Comparison of ENCODE assay signal across 8 cellular contexts in genomic region chr9:98254236-98255063, GRCh38. TPM values are rescaled to one million over a fixed set of nuclear protein-coding genes. Genes with fewer than 3 reads are reported as not detected.
DNase-seq lines count a peak whose midpoint lies in the region; ATAC-seq, FAIRE-seq and TF ChIP-seq lines count a peak whose summit lies in the region.

No MANE protein-coding gene starts in this region.

- H2AFZ ChIP-seq in SK-N-SH (ENCODE audit: low read depth), result peak overlapping the region; percentile 99

- H3K27ac ChIP-seq in SK-N-SH (ENCODE audit: low read depth in 2 of 2, low read length in 1 of 2) (no peak overlapping the region), kidney (ENCODE audit: low read depth in 2 of 2, low read length in 2 of 2) (peak overlapping the region in 1 of 2 donors; percentile 74), subcutaneous abdominal adipose tissue (ENCODE audit: low read depth, low read length) (peak overlapping the region; percentile 95)

- TF ChIP-seq EP300 in SK-N-SH (IDR thresholded peaks at IDR 0.05; ENCODE audit: borderline replicate concordance in 1 of 2, low read depth in 1 of 2, low read length in 1 of 2), result no peak

- POLR2A ChIA-PET in SK-N-SH (lab: Yijun Ruan, JAX), result interaction anchor here (1.8 to 2.7 kb wide), 3 partner anchors 197 to 622 kb away, joined by 7 to 17 read pairs (median 8); partner anchors contain the start of genes NANS, NCBP1, TRMO and TSTD2

- peak overlapping the region; percentile 86; the same call in 1 of the 2 replicates for H3K9ac ChIP-seq in SK-N-SH
- peak overlapping the region; percentile 93 for H3K9ac ChIP-seq in adipocyte (ENCODE audit: low read length)
- peak overlapping the region; percentile 82 to 88 for H3K9ac ChIP-seq in kidney (ENCODE audit: low read length in 2 of 2)
- peak overlapping the region; percentile 35 to 90 (median 86) for H3K9ac ChIP-seq in subcutaneous abdominal adipose tissue (ENCODE audit: low read length in 5 of 5)

- intact Hi-C loops in kidney (cut with DNase I), result no loop called here

- no peak for TF ChIP-seq RAD21 in SK-N-SH (IDR thresholded peaks at IDR 0.05; ENCODE audit: low read length)

- H3K9me3 ChIP-seq in SK-N-SH, result no peaks in the 10 kb centered on the region
- H3K9me3 ChIP-seq in adipocyte (ENCODE audit: control insufficient read depth, low read length), result no peaks in the 10 kb centered on the region
- H3K9me3 ChIP-seq in kidney (ENCODE audit: control insufficient read depth in 1 of 2, low read length in 2 of 2), result no peaks in the 10 kb centered on the region
- H3K9me3 ChIP-seq in subcutaneous abdominal adipose tissue (ENCODE audit: control insufficient read depth in 5 of 5, low read length in 5 of 5), result no peaks in the 10 kb centered on the region

- no peak for FAIRE-seq in kidney (lab: Jason Lieb, UNC)

- peaks cover 15% of the 10 kb centered on the region for H3K79me2 ChIP-seq in SK-N-SH (ENCODE audit: insufficient read depth)

- H3K4me1 ChIP-seq in SK-N-SH (ENCODE audit: control insufficient read depth in 1 of 2, insufficient read depth in 2 of 2, low read depth in 1 of 2, low read length in 1 of 2) (peaks cover 7 to 11% of the 10 kb centered on the region in 2 experiments), adipocyte (ENCODE audit: control insufficient read depth, insufficient read depth, low read length) (peaks cover 37% of the 10 kb centered on the region), kidney (ENCODE audit: control insufficient read depth in 1 of 2, insufficient read depth in 1 of 2, low read depth in 1 of 2, low read length in 2 of 2) (peaks cover 0 to 6% of the 10 kb centered on the region in 2 donors), subcutaneous abdominal adipose tissue (ENCODE audit: control insufficient read depth in 5 of 5, insufficient read depth in 5 of 5, low read length in 5 of 5) (peaks cover 3 to 32% (median 17%) of the 10 kb centered on the region in 5 donors)

- no peaks in the 10 kb centered on the region for H3K27me3 ChIP-seq in SK-N-SH (ENCODE audit: insufficient read depth)
- no peaks in the 10 kb centered on the region for H3K27me3 ChIP-seq in adipocyte (replicated peaks; ENCODE audit: control insufficient read depth, insufficient read depth, low read length)
- H3K27me3 ChIP-seq in subcutaneous abdominal adipose tissue (ENCODE audit: control insufficient read depth in 5 of 5, insufficient read depth in 4 of 5, low read length in 5 of 5), result no peaks in the 10 kb centered on the region

- DNase-seq in SK-N-SH (no peak), adipocyte (ENCODE audit: low read depth) (no peak), kidney (no peak), HuH-7 (ENCODE audit: low spot score) (no peak), NCI-H1417 (lab: John Stamatoyannopoulos, UW) (no peak)

- H3K4me3 ChIP-seq in SK-N-SH (ENCODE audit: low read depth in 2 of 2, low read length in 1 of 2) (peak overlapping the region; percentile 81 to 85), adipocyte (ENCODE audit: low read length) (peak overlapping the region; percentile 95), kidney (ENCODE audit: low read length in 2 of 2) (peak overlapping the region; percentile 83 to 95), subcutaneous abdominal adipose tissue (ENCODE audit: low read depth in 1 of 5, low read length in 5 of 5) (peak overlapping the region; percentile 77 to 94 (median 87))

- H4K20me1 ChIP-seq in SK-N-SH (ENCODE audit: insufficient read depth), result no peaks in the 10 kb centered on the region

- peak overlapping the region; percentile 98 for H3K4me2 ChIP-seq in SK-N-SH

- WGBS in SK-N-SH (ENCODE audit: low lambda C conversion rate), result 42% methylated on average over 6 of the region's 6 CpGs

- H3K9me2 ChIP-seq in SK-N-SH, result no peaks in the 10 kb centered on the region

- CTCF ChIA-PET in SK-N-SH (lab: Yijun Ruan, JAX), result interaction anchor here (1.1 to 3.8 kb wide), 8 partner anchors 8 to 332 kb away, joined by 3 to 24 read pairs (median 8); partner anchors contain the start of gene TRMO

- H3K36me3 ChIP-seq in SK-N-SH (replicated peaks in 1 of 2; ENCODE audit: control insufficient read depth in 1 of 2, insufficient read depth in 2 of 2, low read length in 1 of 2), result no peaks in the 10 kb centered on the region
- no peaks in the 10 kb centered on the region for H3K36me3 ChIP-seq in adipocyte (ENCODE audit: control insufficient read depth, insufficient read depth, low read length, severe bottlenecking)
- no peaks in the 10 kb centered on the region for H3K36me3 ChIP-seq in kidney (ENCODE audit: control insufficient read depth in 1 of 2, insufficient read depth in 2 of 2, low read length in 2 of 2)
- H3K36me3 ChIP-seq in subcutaneous abdominal adipose tissue (ENCODE audit: control insufficient read depth in 5 of 5, insufficient read depth in 5 of 5, low read length in 5 of 5), result peaks cover 0 to 3% (median 0%) of the 10 kb centered on the region in 5 donors

- no peak for ATAC-seq in SK-N-SH treated with all-trans-retinoic acid at 6 μM for 48 hours
- no peak for ATAC-seq in HG03460 (IDR thresholded peaks at IDR 0.05; ENCODE audit: unreplicated experiment)

- TF ChIP-seq CTCF in SK-N-SH (IDR thresholded peaks at IDR 0.05) (no peak), kidney (IDR thresholded peaks at IDR 0.05; ENCODE audit: borderline replicate concordance, extremely low read depth, insufficient read depth) (no peak)

- H3F3A ChIP-seq in SK-N-SH (replicated peaks; ENCODE audit: insufficient read depth), result peaks cover 11% of the 10 kb centered on the region

TF ChIP-seq in SK-N-SH, 30 proteins besides CTCF, POLR2A, EP300 and RAD21:
- TF ChIP-seq ELF1 (IDR thresholded peaks at IDR 0.05) (no peak), RFX5 (IDR thresholded peaks at IDR 0.05; ENCODE audit: low read length) (no peak), PBX3 (IDR thresholded peaks at IDR 0.05) (no peak), SMC3 (IDR thresholded peaks at IDR 0.05; ENCODE audit: low read depth, low read length) (no peak), POLR2AphosphoS5 (IDR thresholded peaks at IDR 0.05; ENCODE audit: low read depth, low read length) (no peak), SIN3A (IDR thresholded peaks at IDR 0.05; ENCODE audit: borderline replicate concordance, low read depth, low read length) (no peak)
TF ChIP-seq in SK-N-SH: peak in this region for 0.

TF ChIP-seq in SK-N-SH treated with all-trans-retinoic acid at 6 μM for 48 hours, 23 proteins besides CTCF, POLR2A, EP300 and RAD21:
- TF ChIP-seq CREB5 (CRISPR knock-in tag; IDR thresholded peaks at IDR 0.05; ENCODE audit: low read depth), result no peak
- no peak for TF ChIP-seq CSRNP3 (CRISPR knock-in tag; IDR thresholded peaks at IDR 0.05)
- TF ChIP-seq TOX (CRISPR knock-in tag; IDR thresholded peaks at IDR 0.05; ENCODE audit: borderline replicate concordance), result no peak
- no peak for TF ChIP-seq TSHZ2 (CRISPR knock-in tag; IDR thresholded peaks at IDR 0.05)
- TF ChIP-seq BACH2 (CRISPR knock-in tag; IDR thresholded peaks at IDR 0.05; ENCODE audit: borderline replicate concordance), result no peak

RNA-seq across cellular contexts. Expression of gene TBC1D2, which starts 1.0 kb away (rescaled TPM):
- polyA plus RNA-seq in SK-N-SH (2012; rRNA removed) (5.1 and 5.6 TPM in 2 replicates), kidney (ENCODE audit: insufficient read depth, low read depth, low replicate concordance) (7.7 TPM)
- 2.1 and 3.2 TPM in 2 replicates for polyA plus RNA-seq in SK-N-SH (2012; cell fraction: cytosol; rRNA removed)
- 9.4 and 10.6 TPM in 2 replicates for polyA plus RNA-seq in SK-N-SH (2012; cell fraction: nucleus; rRNA removed)
- total RNA-seq in kidney, result 19.6 TPM
